9 cellular contexts compared by ENCODE assay signal in genomic region chr4:110085131-110085530, GRCh38.
DNase-seq lines count a peak whose midpoint lies in the region; ATAC-seq and TF ChIP-seq lines count a peak whose summit lies in the region.
"Had no signal": no experiment of that assay in that cellular context is flagged by ENCODE, and none has a peak within 500 bp of the region (broad histone marks: within the 10 kb centered on the region; RNA-seq: fewer than 3 reads in every experiment).

No MANE protein-coding gene starts in this region.

- no peaks in the 10 kb centered on the region for H3K36me3 ChIP-seq in HCT116 (ENCODE audit: control insufficient read depth in 1 of 2, insufficient read depth in 2 of 2, low read length in 2 of 2)
- H3K36me3 ChIP-seq in SK-N-MC (ENCODE audit: insufficient read depth, low read length): no peaks in the 10 kb centered on the region

- H3K9me3 ChIP-seq in HCT116 (ENCODE audit: control insufficient read depth in 1 of 2, insufficient read depth in 1 of 2, low read depth in 1 of 2, low read length in 2 of 2) (no peaks in the 10 kb centered on the region), SK-N-MC (ENCODE audit: low read depth, low read length) (no peaks in the 10 kb centered on the region)

- RAD21 ChIA-PET in HCT116 (lab: Charles Lee; ENCODE audit: low non-redundant PET in 1 of 2, low total read pairs in 2 of 2, uncharacterized antibody in 2 of 2, unreplicated experiment in 2 of 2): no interaction called here

- TF ChIP-seq RAD21 in HCT116 (IDR thresholded peaks at IDR 0.05; ENCODE audit: low read depth): no peak

- H2AFZ ChIP-seq in HCT116 (ENCODE audit: low read depth, low read length, poor library complexity, severe bottlenecking): no peak overlapping the region

- CTCF ChIA-PET in HCT116 (lab: Charles Lee): no interaction called here

- H3K4me1 ChIP-seq in HCT116 (ENCODE audit: control insufficient read depth in 1 of 2, insufficient read depth in 2 of 2, low read length in 2 of 2): peaks cover 42 to 51% of the 10 kb centered on the region in 2 experiments

- TF ChIP-seq POLR2A in HCT116 (IDR thresholded peaks at IDR 0.05; ENCODE audit: borderline replicate concordance, extremely low read depth, insufficient read depth, insufficient read length): no peak

- no peaks in the 10 kb centered on the region for H3K79me2 ChIP-seq in HCT116 (ENCODE audit: insufficient read depth, low read length)

- peak overlapping the region; percentile 22; the same call in 1 of the 2 replicates for H3K4me2 ChIP-seq in HCT116 (ENCODE audit: low read length)

- H3K4me3 ChIP-seq in HCT116 (replicated peaks in 1 of 2; ENCODE audit: low read depth in 1 of 2, low read length in 2 of 2) (no peak overlapping the region), SK-N-MC (0 out of 2 replicates have a peak overlapping the region, but pooled peaks have one; percentile 2)

- DNase-seq in DMS79 treated with DMSO at 0.1 percent for 48 hours (lab: John Stamatoyannopoulos, UW): peak; percentile 21
- DNase-seq in HCT116 (ENCODE audit: low read depth, low spot score): no peak
- peak; percentile 94 for DNase-seq in SK-N-MC (ENCODE audit: low read depth, low spot score)
- DNase-seq in iris pigment epithelial cell (ENCODE audit: low read depth): peak; percentile 52
- DNase-seq in cortex of kidney (lab: John Stamatoyannopoulos, UW): no peak
- DNase-seq in Ammon's horn (ENCODE audit: low spot score): no peak
- DNase-seq in GM20000 (ENCODE audit: low spot score): no peak
- DNase-seq: WERI-Rb-1 had no signal

- H3K27me3 ChIP-seq in HCT116 (ENCODE audit: insufficient read depth, low read length): no peaks in the 10 kb centered on the region

- BruUV-seq in HCT116 (replicated peaks; lab: Mats Ljungman, UMichigan): no TSS peak

- H3K9me2 ChIP-seq in HCT116 (ENCODE audit: insufficient read depth): no peaks in the 10 kb centered on the region

- H4K20me1 ChIP-seq in HCT116 (ENCODE audit: insufficient read depth): no peaks in the 10 kb centered on the region

- H3K9ac ChIP-seq in HCT116 (ENCODE audit: low read length) (no peak overlapping the region), SK-N-MC (ENCODE audit: insufficient read length) (no peak overlapping the region)

- intact Hi-C loops in HCT116 (cut with micrococcal nuclease): loop anchor here (5.0 kb wide), 1 partner anchor 77 kb away; no protein-coding TSS in a partner anchor

- peak; percentile 58 for ATAC-seq in HCT116
- no peak for ATAC-seq in HG02840 (IDR thresholded peaks at IDR 0.05; ENCODE audit: low FRiP score, unreplicated experiment)

- POLR2A ChIA-PET in HCT116 (lab: Charles Lee): no interaction called here

- H3K27ac ChIP-seq in HCT116 (ENCODE audit: low read depth, low read length) (peak overlapping the region; percentile 16), SK-N-MC (peak overlapping the region; percentile 70; the same call in 1 of the 2 replicates)
- H3K27ac ChIP-seq: WERI-Rb-1 had no signal

- TF ChIP-seq CTCF in HCT116 (IDR thresholded peaks at IDR 0.05 in 2 of 3, conservative IDR thresholded peaks at IDR 0.05 in 1 of 3; ENCODE audit: borderline replicate concordance in 1 of 3, insufficient read depth in 1 of 3, low read depth in 2 of 3, low read length in 2 of 3) (no peak), GM20000 (IDR thresholded peaks at IDR 0.05; ENCODE audit: extremely low read depth, missing control alignments) (no peak)

TF ChIP-seq in HCT116, 20 proteins besides CTCF, POLR2A, EP300 and RAD21:
- 0 out of 2 replicates have a peak, but pooled peaks have one; percentile 25 for TF ChIP-seq ELF1 (IDR thresholded peaks at IDR 0.05; ENCODE audit: borderline replicate concordance, low read depth)
- TF ChIP-seq POLR2AphosphoS5 (IDR thresholded peaks at IDR 0.05; ENCODE audit: low read depth, low read length): no peak
- TF ChIP-seq MAX (IDR thresholded peaks at IDR 0.05): peak; percentile 38; the same call in 1 of the 2 replicates
- TF ChIP-seq SP1 (IDR thresholded peaks at IDR 0.05; ENCODE audit: low read depth): peak; percentile 12; the same call in 1 of the 2 replicates

Comparison
In these comparisons a context has a peak if more than half of its experiments do, and no peak if none do; other contexts are left out.
1. DNase-seq: peak in DMS79 treated with DMSO at 0.1 percent for 48 hours (single experiment), SK-N-MC (single experiment) and iris pigment epithelial cell (single experiment); none in HCT116 (single experiment), cortex of kidney (single experiment), Ammon's horn (single experiment) and GM20000 (single experiment).